Comparison of ENCODE assay signal across 1 cellular context in the genomic region with DNA sequence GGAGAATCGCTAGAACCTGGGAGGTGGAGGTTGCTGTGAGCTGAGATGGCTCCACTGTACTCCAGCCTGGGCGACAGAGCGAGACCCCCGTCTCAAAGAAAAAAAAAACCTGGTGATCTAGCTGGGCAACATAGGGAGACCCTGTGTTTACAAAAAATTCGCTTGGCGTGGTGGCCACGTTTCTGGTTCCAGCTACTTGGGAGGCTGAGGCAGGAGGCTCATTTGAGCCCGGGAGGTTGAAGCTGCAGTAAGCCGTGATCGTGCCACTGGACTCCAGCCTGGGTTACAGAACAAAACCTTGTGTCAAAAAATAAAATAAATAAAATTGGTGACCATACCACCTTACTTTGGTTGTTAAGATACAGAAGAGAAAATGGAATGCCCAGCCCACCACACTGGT.
TF ChIP-seq lines count a peak whose summit lies in the region.

No MANE protein-coding gene starts in this region.

TF ChIP-seq in K562, 482 proteins besides CTCF, POLR2A, EP300 and RAD21:
- TF ChIP-seq SUPT5H (IDR thresholded peaks at IDR 0.05) = 0 out of 2 replicates have a peak, but pooled peaks have one; percentile 15
- no peak for TF ChIP-seq RNF2 (IDR thresholded peaks at IDR 0.05)
